Comparison of ENCODE assay signal across 14 cellular contexts in the genomic region with DNA sequence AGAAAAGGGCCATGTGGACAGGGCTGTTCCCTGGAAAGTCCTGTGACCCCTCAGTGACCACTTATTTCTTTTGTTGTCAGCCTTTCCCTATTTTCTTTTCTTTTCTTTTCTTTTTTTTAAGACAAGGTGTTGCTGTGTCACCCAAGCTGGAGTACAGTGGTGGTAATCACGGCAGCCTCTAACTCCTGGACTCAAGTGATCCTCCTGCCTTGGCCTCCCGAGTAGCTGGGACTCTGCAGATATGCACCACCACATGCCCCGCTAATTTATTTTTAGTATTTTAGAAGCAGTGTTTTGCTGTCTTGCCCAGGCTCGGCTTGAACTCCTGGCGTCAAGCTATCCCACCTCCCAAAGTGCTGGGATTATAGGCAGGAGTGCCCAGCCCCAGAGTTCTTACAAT. TPM values are rescaled to one million over a fixed set of nuclear protein-coding genes. Genes with fewer than 3 reads are reported as not detected.
A peak's percentile ranks its signal among the peaks of the same experiment; 100 is the strongest.
DNase-seq lines count a peak whose midpoint lies in the region; ATAC-seq and TF ChIP-seq lines count a peak whose summit lies in the region.
"Had no signal": no experiment of that assay in that cellular context is flagged by ENCODE, and none has a peak within 500 bp of the region (broad histone marks: within the 10 kb centered on the region; RNA-seq: fewer than 3 reads in every experiment).

No MANE protein-coding gene starts in this region.

- BruUV-seq in HCT116 (replicated peaks; lab: Mats Ljungman, UMichigan) = no TSS peak

- peak overlapping the region; percentile 95 for H3K4me3 Mint-ChIP-seq in activated CD4-positive, alpha-beta T cell treated with anti-CD3 and anti-CD28 coated beads, Interleukin-2, amount 10 ng/mL, durations not matched to agents 7 days and 5 days
- peak overlapping the region; percentile 100 for H3K4me3 Mint-ChIP-seq in activated T-helper 1 cell treated with anti-CD3 and anti-CD28 coated beads, Interleukin-12 subunit alpha, Interleukin-12 subunit beta, Interleukin-2, Interleukin-4 antibody, amounts not matched to agents 30 ng/mL and 10 ng/mL and 1 ng/mL, durations not matched to agents 14 hours and 24 hours and 36 hours
- peak overlapping the region in 9 of 10 donors; percentile 92 to 100 (median 95) for H3K4me3 Mint-ChIP-seq in naive thymus-derived CD4-positive, alpha-beta T cell

- peak overlapping the region in 1 of 2 experiments; percentile 99; a peak in 2 of 4 replicates for H3K4me3 ChIP-seq in HCT116 (replicated peaks in 1 of 2; ENCODE audit: low read depth in 1 of 2, low read length in 2 of 2)
- no peak overlapping the region for H3K4me3 ChIP-seq in naive thymus-derived CD4-positive, alpha-beta T cell (ENCODE audit: low read length)

- H3K9me3 ChIP-seq in HCT116 (ENCODE audit: control insufficient read depth in 1 of 2, insufficient read depth in 1 of 2, low read depth in 1 of 2, low read length in 2 of 2) = no peaks in the 10 kb centered on the region
- no peaks in the 10 kb centered on the region for H3K9me3 ChIP-seq in naive thymus-derived CD4-positive, alpha-beta T cell (ENCODE audit: control insufficient read depth in 2 of 3, low read length in 3 of 3)

- H3K36me3 Mint-ChIP-seq in activated CD4-positive, alpha-beta T cell treated with anti-CD3 and anti-CD28 coated beads, Interleukin-2, amount 10 ng/mL, durations not matched to agents 7 days and 5 days (ENCODE audit: low read depth) = peaks cover 29% of the 10 kb centered on the region
- peaks cover 37% of the 10 kb centered on the region for H3K36me3 Mint-ChIP-seq in activated T-helper 1 cell treated with anti-CD3 and anti-CD28 coated beads, Interleukin-12 subunit alpha, Interleukin-12 subunit beta, Interleukin-2, Interleukin-4 antibody, amounts not matched to agents 30 ng/mL and 10 ng/mL and 1 ng/mL, durations not matched to agents 14 hours and 24 hours and 36 hours (ENCODE audit: low read depth)
- H3K36me3 Mint-ChIP-seq in naive thymus-derived CD4-positive, alpha-beta T cell = peaks cover 0 to 32% (median 4%) of the 10 kb centered on the region in 5 donors

- peak overlapping the region; percentile 97 for H3K4me2 ChIP-seq in HCT116 (ENCODE audit: low read length)

- no peaks in the 10 kb centered on the region for H3K9me3 Mint-ChIP-seq in activated CD4-positive, alpha-beta T cell treated with anti-CD3 and anti-CD28 coated beads, Interleukin-2, amount 10 ng/mL, durations not matched to agents 7 days and 5 days
- no peaks in the 10 kb centered on the region for H3K9me3 Mint-ChIP-seq in activated T-helper 1 cell treated with anti-CD3 and anti-CD28 coated beads, Interleukin-12 subunit alpha, Interleukin-12 subunit beta, Interleukin-2, Interleukin-4 antibody, amounts not matched to agents 30 ng/mL and 10 ng/mL and 1 ng/mL, durations not matched to agents 14 hours and 24 hours and 36 hours
- peaks cover 0 to 5% (median 0%) of the 10 kb centered on the region in 11 donors for H3K9me3 Mint-ChIP-seq in naive thymus-derived CD4-positive, alpha-beta T cell

- H3K27ac ChIP-seq in HCT116 (ENCODE audit: low read depth, low read length) = peak overlapping the region; percentile 91
- no peak overlapping the region for H3K27ac ChIP-seq in naive thymus-derived CD4-positive, alpha-beta T cell (ENCODE audit: low read depth, low read length)

- no peaks in the 10 kb centered on the region for H4K20me1 ChIP-seq in HCT116 (ENCODE audit: insufficient read depth)

- H3K4me1 ChIP-seq in HCT116 (ENCODE audit: control insufficient read depth in 1 of 2, insufficient read depth in 2 of 2, low read length in 2 of 2) = peaks cover 21 to 44% of the 10 kb centered on the region in 2 experiments
- H3K4me1 ChIP-seq in naive thymus-derived CD4-positive, alpha-beta T cell (ENCODE audit: control insufficient read depth in 2 of 2, insufficient read depth in 2 of 2, low read length in 2 of 2) = peaks cover 15 to 29% of the 10 kb centered on the region in 2 donors

- ATAC-seq in HCT116 (no peak), HG03175 (IDR thresholded peaks at IDR 0.05; ENCODE audit: unreplicated experiment) (no peak), HG03095 (IDR thresholded peaks at IDR 0.05; ENCODE audit: unreplicated experiment) (no peak)
- ATAC-seq in naive thymus-derived CD4-positive, alpha-beta T cell = no peak

- no peaks in the 10 kb centered on the region for H3K27me3 Mint-ChIP-seq in activated CD4-positive, alpha-beta T cell treated with anti-CD3 and anti-CD28 coated beads, Interleukin-2, amount 10 ng/mL, durations not matched to agents 7 days and 5 days
- no peaks in the 10 kb centered on the region for H3K27me3 Mint-ChIP-seq in activated T-helper 1 cell treated with anti-CD3 and anti-CD28 coated beads, Interleukin-12 subunit alpha, Interleukin-12 subunit beta, Interleukin-2, Interleukin-4 antibody, amounts not matched to agents 30 ng/mL and 10 ng/mL and 1 ng/mL, durations not matched to agents 14 hours and 24 hours and 36 hours (ENCODE audit: insufficient read depth)
- no peaks in the 10 kb centered on the region for H3K27me3 Mint-ChIP-seq in naive thymus-derived CD4-positive, alpha-beta T cell

- no peaks in the 10 kb centered on the region for H3K9me2 ChIP-seq in HCT116 (ENCODE audit: insufficient read depth)

- H3K36me3 ChIP-seq in HCT116 (ENCODE audit: control insufficient read depth in 1 of 2, insufficient read depth in 2 of 2, low read length in 2 of 2) = peaks cover 22 to 26% of the 10 kb centered on the region in 2 experiments; a peak in 3 of 4 replicates
- peaks cover 0 to 26% (median 4%) of the 10 kb centered on the region in 3 experiments for H3K36me3 ChIP-seq in naive thymus-derived CD4-positive, alpha-beta T cell (ENCODE audit: control insufficient read depth in 2 of 3, insufficient read depth in 3 of 3, low read length in 3 of 3)

- no peak for DNase-seq in activated CD4-positive, alpha-beta T cell treated with anti-CD3 and anti-CD28 coated beads, Interleukin-2, amount 10 ng/mL, durations not matched to agents 7 days and 5 days
- DNase-seq in activated CD4-positive, alpha-beta T cell treated with anti-CD3 and anti-CD28 coated beads for 1 hour = no peak
- no peak for DNase-seq in HCT116 (ENCODE audit: low read depth, low spot score)
- no peak for DNase-seq in activated T-helper 1 cell treated with anti-CD3 and anti-CD28 coated beads, Interleukin-12 subunit alpha, Interleukin-12 subunit beta, Interleukin-2, Interleukin-4 antibody, amounts not matched to agents 30 ng/mL and 10 ng/mL and 1 ng/mL, durations not matched to agents 14 hours and 24 hours and 36 hours (ENCODE audit: low spot score)
- no peak for DNase-seq in naive thymus-derived CD4-positive, alpha-beta T cell
- DNase-seq in islet precursor cell = no peak
- DNase-seq: activated CD4-positive, CD25-positive, alpha-beta regulatory T cell treated with anti-CD3 and anti-CD28 coated beads, Interleukin-2, amount 50 U/mL, for 72 hours; Calu3; NCI-H1436; NCI-H226; NK-92 treated with Interleukin-12 subunit alpha and Interleukin-12 subunit beta, amount 100 ng/mL, for 24 hours; stimulated activated CD4-positive, alpha-beta T cell treated with anti-CD3 and anti-CD28 coated beads, Interleukin-15, amount 100 ng/mL, for 24 hours had no signal

- peaks cover 39% of the 10 kb centered on the region for H3K79me2 ChIP-seq in HCT116 (ENCODE audit: insufficient read depth, low read length)

- no peak overlapping the region for H3K9ac ChIP-seq in HCT116 (ENCODE audit: low read length)

- no peak for TF ChIP-seq CTCF in HCT116 (IDR thresholded peaks at IDR 0.05 in 2 of 3, conservative IDR thresholded peaks at IDR 0.05 in 1 of 3; ENCODE audit: borderline replicate concordance in 1 of 3, insufficient read depth in 1 of 3, low read depth in 2 of 3, low read length in 2 of 3)

- RAD21 ChIA-PET in HCT116 (lab: Charles Lee; ENCODE audit: low non-redundant PET in 1 of 2, low total read pairs in 2 of 2, uncharacterized antibody in 2 of 2, unreplicated experiment in 2 of 2) = no interaction called here

- intact Hi-C loops in HCT116 (cut with micrococcal nuclease) = no loop called here
- intact Hi-C loops in activated T-helper 1 cell treated with anti-CD3 and anti-CD28 coated beads, Interleukin-12 subunit alpha, Interleukin-12 subunit beta, Interleukin-2, Interleukin-4 antibody, amounts not matched to agents 30 ng/mL and 10 ng/mL and 1 ng/mL, durations not matched to agents 14 hours and 24 hours and 36 hours (cut with micrococcal nuclease) = loop anchor here (2.0 kb wide), 2 partner anchors 13 to 65 kb away; a partner anchor contains a TSS
- intact Hi-C loops in naive thymus-derived CD4-positive, alpha-beta T cell (cut with micrococcal nuclease) = loop anchor here in 1 of 2 donors (2.0 kb wide), 1 partner anchor 13 kb away; no protein-coding TSS in a partner anchor

- H2AFZ ChIP-seq in HCT116 (ENCODE audit: low read depth, low read length, poor library complexity, severe bottlenecking) = no peak overlapping the region

- POLR2A ChIA-PET in activated CD4-positive, alpha-beta T cell treated with anti-CD3 and anti-CD28 coated beads, Interleukin-2, amount 10 ng/mL, durations not matched to agents 7 days and 5 days (lab: Charles Lee) = no interaction called here
- POLR2A ChIA-PET in HCT116 (lab: Charles Lee) = no interaction called here
- POLR2A ChIA-PET in naive thymus-derived CD4-positive, alpha-beta T cell (lab: Charles Lee) = interaction anchor here (0.6 kb wide), 3 partner anchors 105 to 186 kb away, joined by 3 to 7 read pairs (median 3); no protein-coding TSS in a partner anchor

- H3K27me3 ChIP-seq in HCT116 (ENCODE audit: insufficient read depth, low read length) = no peaks in the 10 kb centered on the region
- H3K27me3 ChIP-seq in naive thymus-derived CD4-positive, alpha-beta T cell (ENCODE audit: control insufficient read depth in 2 of 2, insufficient read depth in 2 of 2, low read length in 2 of 2) = no peaks in the 10 kb centered on the region

- H3K4me1 Mint-ChIP-seq in activated CD4-positive, alpha-beta T cell treated with anti-CD3 and anti-CD28 coated beads, Interleukin-2, amount 10 ng/mL, durations not matched to agents 7 days and 5 days = peaks cover 61% of the 10 kb centered on the region
- H3K4me1 Mint-ChIP-seq in activated T-helper 1 cell treated with anti-CD3 and anti-CD28 coated beads, Interleukin-12 subunit alpha, Interleukin-12 subunit beta, Interleukin-2, Interleukin-4 antibody, amounts not matched to agents 30 ng/mL and 10 ng/mL and 1 ng/mL, durations not matched to agents 14 hours and 24 hours and 36 hours (ENCODE audit: low read depth) = peaks cover 61% of the 10 kb centered on the region
- H3K4me1 Mint-ChIP-seq in naive thymus-derived CD4-positive, alpha-beta T cell = peaks cover 37 to 74% (median 48%) of the 10 kb centered on the region in 7 donors

- no peak for TF ChIP-seq RAD21 in HCT116 (IDR thresholded peaks at IDR 0.05; ENCODE audit: low read depth)

- no peak for TF ChIP-seq POLR2A in HCT116 (IDR thresholded peaks at IDR 0.05; ENCODE audit: borderline replicate concordance, extremely low read depth, insufficient read depth, insufficient read length)

- H3K27ac Mint-ChIP-seq in activated CD4-positive, alpha-beta T cell treated with anti-CD3 and anti-CD28 coated beads, Interleukin-2, amount 10 ng/mL, durations not matched to agents 7 days and 5 days = peak overlapping the region; percentile 89
- H3K27ac Mint-ChIP-seq in activated T-helper 1 cell treated with anti-CD3 and anti-CD28 coated beads, Interleukin-12 subunit alpha, Interleukin-12 subunit beta, Interleukin-2, Interleukin-4 antibody, amounts not matched to agents 30 ng/mL and 10 ng/mL and 1 ng/mL, durations not matched to agents 14 hours and 24 hours and 36 hours = peak overlapping the region; percentile 92
- H3K27ac Mint-ChIP-seq in naive thymus-derived CD4-positive, alpha-beta T cell = peak overlapping the region in 3 of 9 donors; percentile 31 to 86 (median 85)

- CTCF ChIA-PET in activated CD4-positive, alpha-beta T cell treated with anti-CD3 and anti-CD28 coated beads, Interleukin-2, amount 10 ng/mL, durations not matched to agents 7 days and 5 days (lab: Charles Lee) = interaction anchor here (1.0 kb wide), 1 partner anchor 11 kb away, joined by 6 read pairs; no protein-coding TSS in a partner anchor
- CTCF ChIA-PET in HCT116 (lab: Charles Lee) = no interaction called here
- CTCF ChIA-PET in naive thymus-derived CD4-positive, alpha-beta T cell (lab: Charles Lee) = no interaction called here

RNA-seq across cellular contexts. Expression of a gene that starts 1.1 kb away (rescaled TPM):
- total RNA-seq in activated CD4-positive, alpha-beta T cell treated with anti-CD3 and anti-CD28 coated beads, Interleukin-2, amount 10 ng/mL, durations not matched to agents 7 days and 5 days = 100 to 1,000 TPM; 404 to 442 TPM
- 787 TPM for total RNA-seq in HCT116 (2021; ENCODE audit: unreplicated experiment)
- polyA plus RNA-seq in HCT116 (2012) = 1,417 and 1,906 TPM in 2 replicates
- total RNA-seq in activated T-helper 1 cell treated with anti-CD3 and anti-CD28 coated beads, Interleukin-12 subunit alpha, Interleukin-12 subunit beta, Interleukin-2, Interleukin-4 antibody, amounts not matched to agents 30 ng/mL and 10 ng/mL and 1 ng/mL, durations not matched to agents 14 hours and 24 hours and 36 hours = 502 and 509 TPM in 2 replicates
- 100 to 1,000 TPM in 3 of 5 experiments, 10 to 100 TPM in 2; 96.5 to 750 (median 104) TPM for total RNA-seq in naive thymus-derived CD4-positive, alpha-beta T cell
- polyA plus RNA-seq in naive thymus-derived CD4-positive, alpha-beta T cell = 100 to 1,000 TPM; 123 to 170 TPM

RNA-seq across cellular contexts. Expression of a gene that starts 40.3 kb away (rescaled TPM):
- 10 to 100 TPM in 1 of 2 experiments, 1 to 10 TPM in 1; 9.4 to 13.4 TPM for total RNA-seq in activated CD4-positive, alpha-beta T cell treated with anti-CD3 and anti-CD28 coated beads, Interleukin-2, amount 10 ng/mL, durations not matched to agents 7 days and 5 days
- 30.0 TPM for total RNA-seq in HCT116 (2021; ENCODE audit: unreplicated experiment)
- 22.5 and 22.7 TPM in 2 replicates for polyA plus RNA-seq in HCT116 (2012)
- 51.3 and 52.3 TPM in 2 replicates for total RNA-seq in activated T-helper 1 cell treated with anti-CD3 and anti-CD28 coated beads, Interleukin-12 subunit alpha, Interleukin-12 subunit beta, Interleukin-2, Interleukin-4 antibody, amounts not matched to agents 30 ng/mL and 10 ng/mL and 1 ng/mL, durations not matched to agents 14 hours and 24 hours and 36 hours
- total RNA-seq in naive thymus-derived CD4-positive, alpha-beta T cell = 10 to 100 TPM in 3 of 5 experiments, 1 to 10 TPM in 2; 4.9 to 14.5 (median 12.1) TPM
- 10 to 100 TPM; 18.9 to 23.3 TPM for polyA plus RNA-seq in naive thymus-derived CD4-positive, alpha-beta T cell
